2 cellular contexts compared by ENCODE assay signal in genomic region chr5:16740046-16740445, GRCh38.
TF ChIP-seq lines count a peak whose summit lies in the region.

No MANE protein-coding gene starts in this region.

TF ChIP-seq in H1, 55 proteins besides CTCF, POLR2A, EP300 and RAD21:
- TF ChIP-seq HDAC2 (IDR thresholded peaks at IDR 0.05; ENCODE audit: borderline replicate concordance in 1 of 2, low read depth in 2 of 2, low read length in 2 of 2) (0 out of 4 replicates have a peak, but pooled peaks of 1 of the 2 experiments have one; percentile 34), MAFK (IDR thresholded peaks at IDR 0.05; ENCODE audit: low read depth, low read length) (no peak)

TF ChIP-seq in HEK293T, 16 proteins besides CTCF, POLR2A, EP300 and RAD21:
- no peak for TF ChIP-seq HDGF (IDR thresholded peaks at IDR 0.05; ENCODE audit: borderline replicate concordance)
- no peak for TF ChIP-seq SP1 (IDR thresholded peaks at IDR 0.05)
- TF ChIP-seq ZNF384 (IDR thresholded peaks at IDR 0.05), result no peak
- TF ChIP-seq ELF4 (IDR thresholded peaks at IDR 0.05), result no peak
- no peak for TF ChIP-seq LEF1 (IDR thresholded peaks at IDR 0.05; ENCODE audit: borderline replicate concordance)
- TF ChIP-seq PKNOX1 (IDR thresholded peaks at IDR 0.05), result no peak
- TF ChIP-seq FOXA1 (IDR thresholded peaks at IDR 0.05), result no peak
- no peak for TF ChIP-seq NFRKB (IDR thresholded peaks at IDR 0.05)
- TF ChIP-seq BHLHE40 (IDR thresholded peaks at IDR 0.05; ENCODE audit: borderline replicate concordance), result no peak
- TF ChIP-seq SUZ12 (IDR thresholded peaks at IDR 0.05), result no peak
- TF ChIP-seq FOXK2 (IDR thresholded peaks at IDR 0.05), result no peak
- no peak for TF ChIP-seq CTBP1 (IDR thresholded peaks at IDR 0.05; ENCODE audit: borderline replicate concordance)
- TF ChIP-seq FOXM1 (IDR thresholded peaks at IDR 0.05; ENCODE audit: borderline replicate concordance), result no peak
- no peak for TF ChIP-seq ARNT (IDR thresholded peaks at IDR 0.05)
